In genomic region chr22:35598396-35598710, GRCh38 we compare ENCODE assay signal across 30 cellular contexts. TPM values are rescaled to one million over a fixed set of nuclear protein-coding genes. Genes with fewer than 3 reads are reported as not detected.
"Had no signal": no experiment of that assay in that cellular context is flagged by ENCODE, and none has a peak within 500 bp of the region (broad histone marks: within the 10 kb centered on the region; RNA-seq: fewer than 3 reads in every experiment).

No MANE protein-coding gene starts in this region.

- H3K27ac ChIP-seq: hepatocyte, left lung, neural progenitor cell, thyroid gland, upper lobe of right lung had no signal

- H3K9ac ChIP-seq: neural progenitor cell had no signal

- H3K4me3 ChIP-seq: hepatocyte, left lung, neural progenitor cell, thyroid gland, upper lobe of right lung had no signal

- H2AFZ ChIP-seq: hepatocyte, neural progenitor cell had no signal

- DNase-seq: activated CD4-positive, alpha-beta T cell treated with anti-CD3 and anti-CD28 coated beads, Interleukin-2, amount 50 U/mL, for 4 hours; activated CD8-positive, alpha-beta memory T cell treated with anti-CD3 and anti-CD28 coated beads for 24 hours; activated CD8-positive, alpha-beta memory T cell treated with anti-CD3 and anti-CD28 coated beads, Interleukin-2, amount 50 U/mL, for 4 hours; activated naive CD4-positive, alpha-beta T cell; activated T-cell treated with anti-CD3 and anti-CD28 coated beads, Interleukin-2, amount 50 U/mL, for 24 hours; amniotic stem cell; cortex of kidney; effector CD4-positive, alpha-beta T cell; immature natural killer cell; mammary epithelial cell; naive thymus-derived CD8-positive, alpha-beta T cell; retina; stimulated activated CD4-positive, alpha-beta T cell treated with anti-CD3 and anti-CD28 coated beads, Interleukin-12 subunit alpha, Interleukin-12 subunit beta, amount 100 ng/mL, for 4 hours; stimulated activated CD4-positive, alpha-beta T cell treated with anti-CD3 and anti-CD28 coated beads, Interleukin-4, amount 100 ng/mL, for 4 hours; stimulated activated naive CD8-positive, alpha-beta T cell treated with anti-CD3 and anti-CD28 coated beads, Interleukin-15, Interleukin-2, amounts not matched to agents 100 U/mL and 50 U/mL, for 24 hours; T-helper 9 cell had no signal

- ATAC-seq: activated T-helper 17 cell treated with anti-CD3 and anti-CD28 coated beads, Interleukin-2, amount 50 U/mL, for 72 hours; naive thymus-derived CD8-positive, alpha-beta T cell; stimulated activated naive CD8-positive, alpha-beta T cell treated with anti-CD3 and anti-CD28 coated beads, Interleukin-15, Interleukin-2, amounts not matched to agents 100 U/mL and 50 U/mL, for 24 hours; WTC11 had no signal

- H3K4me2 ChIP-seq: hepatocyte, neural progenitor cell had no signal

- H3K79me2 ChIP-seq: hepatocyte had no signal

- H3K4me1 ChIP-seq: upper lobe of right lung had no signal

- H3K27me3 ChIP-seq: hepatocyte, left lung, neural progenitor cell, thyroid gland, upper lobe of right lung had no signal

- H3K9me3 ChIP-seq: left lung, thyroid gland, upper lobe of right lung had no signal

- H3K36me3 ChIP-seq: left lung, neural progenitor cell, thyroid gland, upper lobe of right lung had no signal

RNA-seq across cellular contexts. Expression of gene MB, which starts 18.8 kb away (rescaled TPM):
- total RNA-seq: bronchial epithelial cell; epithelial cell of proximal tubule; fibroblast of villous mesenchyme; hepatocyte; kidney epithelial cell; mammary epithelial cell; mesothelial cell of epicardium; naive thymus-derived CD8-positive, alpha-beta T cell; subcutaneous adipose tissue had no signal
- polyA plus RNA-seq: mammary epithelial cell; naive thymus-derived CD8-positive, alpha-beta T cell had no signal

RNA-seq across cellular contexts. Expression of gene RASD2, which starts 57.7 kb away (rescaled TPM):
- total RNA-seq: fibroblast of villous mesenchyme; mesothelial cell of epicardium; naive thymus-derived CD8-positive, alpha-beta T cell; T-helper 1 cell treated with Interleukin-12 subunit alpha and Interleukin-12 subunit beta and Interleukin-4 antibody, amounts not matched to agents 30 ng/mL and 1 ng/mL, for 36 hours had no signal
- polyA plus RNA-seq: immature natural killer cell had no signal
